In genomic region chr7:87628780-87629569, GRCh38 we compare ENCODE assay signal across 8 cellular contexts. TPM values are rescaled to one million over a fixed set of nuclear protein-coding genes. Genes with fewer than 3 reads are reported as not detected.
A peak's percentile ranks its signal among the peaks of the same experiment; 100 is the strongest.
DNase-seq lines count a peak whose midpoint lies in the region; ATAC-seq lines count a peak whose summit lies in the region.

No MANE protein-coding gene starts in this region.

- no peaks in the 10 kb centered on the region for H3K36me3 Mint-ChIP-seq in activated naive CD8-positive, alpha-beta T cell

- no peaks in the 10 kb centered on the region for H3K36me3 ChIP-seq in NT2/D1 (ENCODE audit: insufficient read depth, insufficient read length, low read length)

- H3K9ac ChIP-seq in NT2/D1 (ENCODE audit: insufficient read length, low read depth): peak overlapping the region; percentile 15

- DNase-seq in NCI-H2029 (lab: John Stamatoyannopoulos, UW) (peak; percentile 31), NCI-H2029 treated with DMSO at 0.1 percent for 48 hours (lab: John Stamatoyannopoulos, UW) (no peak), NT2/D1 (ENCODE audit: low read depth, low spot score) (no peak), Right ventricle myocardium inferior (ENCODE audit: missing footprints) (peak; percentile 58), nucleus accumbens (lab: John Stamatoyannopoulos, UW) (peak in 29 of 56 donors; percentile 4 to 65 (median 35))

- no peaks in the 10 kb centered on the region for H3K27me3 Mint-ChIP-seq in activated naive CD8-positive, alpha-beta T cell

- H3K4me1 ChIP-seq in NT2/D1 (ENCODE audit: insufficient read depth, insufficient read length): no peaks in the 10 kb centered on the region

- peak overlapping the region; percentile 88 for H3K4me3 Mint-ChIP-seq in activated naive CD8-positive, alpha-beta T cell

- H3K4me3 ChIP-seq in NT2/D1 (ENCODE audit: insufficient read length, low read depth): peak overlapping the region; percentile 67

- ATAC-seq in Right ventricle myocardium inferior (peak; percentile 34), HG02678 (IDR thresholded peaks at IDR 0.05; ENCODE audit: unreplicated experiment) (no peak), GM21390 (IDR thresholded peaks at IDR 0.05; ENCODE audit: unreplicated experiment) (no peak)

- H3K9me3 Mint-ChIP-seq in activated naive CD8-positive, alpha-beta T cell (ENCODE audit: low read depth): no peaks in the 10 kb centered on the region

- no peaks in the 10 kb centered on the region for H3K9me3 ChIP-seq in NT2/D1 (ENCODE audit: insufficient read depth, low read length)

- intact Hi-C loops in Right ventricle myocardium inferior (cut with DNase I): no loop called here

- H3K4me1 Mint-ChIP-seq in activated naive CD8-positive, alpha-beta T cell (ENCODE audit: low read depth): peaks cover 11% of the 10 kb centered on the region

- peaks cover 36% of the 10 kb centered on the region for H3K27me3 ChIP-seq in NT2/D1 (ENCODE audit: insufficient read depth, insufficient read length)

- no peak overlapping the region for H3K27ac Mint-ChIP-seq in activated naive CD8-positive, alpha-beta T cell

RNA-seq across cellular contexts. Expression of gene RUNDC3B, which starts 0.8 kb away (rescaled TPM):
- 1.0 TPM for total RNA-seq in Right ventricle myocardium inferior

RNA-seq across cellular contexts. Expression of gene ABCB1, which starts 28.3 kb away (rescaled TPM):
- total RNA-seq in Right ventricle myocardium inferior: 4.5 TPM

Comparison
In these comparisons a context has a peak if more than half of its experiments do, and no peak if none do; other contexts are left out.
1. DNase-seq: peak in NCI-H2029 (single experiment), Right ventricle myocardium inferior (single experiment) and nucleus accumbens (29 of 56); none in NCI-H2029 treated with DMSO at 0.1 percent for 48 hours (single experiment) and NT2/D1 (single experiment).